Comparison of ENCODE assay signal across 8 cellular contexts in the genomic region with DNA sequence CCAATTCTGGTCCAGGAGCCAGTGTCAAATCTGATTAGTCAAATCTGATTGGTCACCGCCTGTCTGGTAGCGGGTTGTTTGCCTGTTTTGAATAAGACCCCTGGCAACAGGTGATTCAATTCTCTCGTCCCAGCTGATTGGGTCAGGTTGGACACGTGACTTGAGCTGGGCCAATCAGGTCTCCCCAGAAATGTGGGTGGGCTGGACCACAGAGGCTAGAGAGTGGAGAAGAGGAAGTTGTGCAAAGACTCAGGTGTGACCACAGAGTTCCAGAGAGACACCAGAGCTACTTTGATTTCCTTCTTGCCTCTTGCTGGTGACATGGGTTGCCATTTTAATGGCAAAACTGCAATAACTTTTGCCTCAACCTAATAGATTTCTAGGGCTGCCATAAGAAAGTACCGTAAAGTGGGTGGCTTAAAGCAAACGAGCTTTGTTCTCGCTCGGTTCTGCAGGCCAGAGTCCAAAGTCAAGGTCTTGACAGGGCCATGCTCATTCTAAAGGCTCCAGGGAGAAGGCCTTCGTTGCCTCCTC. TPM values are rescaled to one million over a fixed set of nuclear protein-coding genes. Genes with fewer than 3 reads are reported as not detected.
DNase-seq lines count a peak whose midpoint lies in the region; ATAC-seq, FAIRE-seq and TF ChIP-seq lines count a peak whose summit lies in the region.

No MANE protein-coding gene starts in this region.

- H3K23me2 ChIP-seq in H9 (ENCODE audit: insufficient read length, low read depth, low read length, poor library complexity, severe bottlenecking), result peaks cover 15% of the 10 kb centered on the region

- H2BK12ac ChIP-seq in H9 (ENCODE audit: insufficient read length, low read depth, low read length), result no peak overlapping the region

- no peak overlapping the region for H3T11ph ChIP-seq in H9 (ENCODE audit: low read length)

- H4K91ac ChIP-seq in H9 (ENCODE audit: insufficient read length, low read depth, low read length), result no peak overlapping the region

- no peak overlapping the region for H2AFZ ChIP-seq in H9 (ENCODE audit: low read length)

- H3K4me2 ChIP-seq in H9 (ENCODE audit: insufficient read depth, insufficient read length, low read length), result no peak overlapping the region

- peaks cover 18 to 21% of the 10 kb centered on the region in 2 experiments for H3K4me1 Mint-ChIP-seq in H9
- H3K4me1 Mint-ChIP-seq in central memory CD8-positive, alpha-beta T cell, result peaks cover 45% of the 10 kb centered on the region

- H3K14ac ChIP-seq in H9 (ENCODE audit: insufficient read depth, low read length), result no peak overlapping the region

- no peak overlapping the region for H2AK5ac ChIP-seq in H9 (ENCODE audit: insufficient read length, low read length)

- H3K79me1 ChIP-seq in H9 (ENCODE audit: insufficient read depth, low read depth, low read length, poor library complexity, severe bottlenecking), result no peaks in the 10 kb centered on the region

- intact Hi-C loops in pancreas (cut with DNase I), result no loop called here

- H4K20me1 ChIP-seq in H9 (ENCODE audit: control insufficient read depth, insufficient read depth, insufficient read length), result no peaks in the 10 kb centered on the region

- H3K27me3 ChIP-seq in H9 (ENCODE audit: insufficient read depth, low read length) (peaks cover 12% of the 10 kb centered on the region; the same call in 1 of the 2 replicates), pancreas (no peaks in the 10 kb centered on the region)

- H3K9me3 Mint-ChIP-seq in H9, result peaks cover 6 to 32% of the 10 kb centered on the region in 2 experiments
- no peaks in the 10 kb centered on the region for H3K9me3 Mint-ChIP-seq in central memory CD8-positive, alpha-beta T cell

- H3K4ac ChIP-seq in H9 (ENCODE audit: low read depth, low read length), result no peak overlapping the region

- H3K23ac ChIP-seq in H9 (ENCODE audit: insufficient read length, low read depth, low read length), result no peak overlapping the region

- DNase-seq in GM18507 (ENCODE audit: extremely low spot score, insufficient read length, low read depth), result peak; percentile 85
- peak; percentile 84 for DNase-seq in H9
- DNase-seq in LoVo (ENCODE audit: low spot score), result peak; percentile 80
- DNase-seq in activated CD4-positive, CD25-positive, alpha-beta regulatory T cell treated with anti-CD3 and anti-CD28 coated beads, Interleukin-2, amount 50 U/mL, for 72 hours, result peak; percentile 84
- DNase-seq in central memory CD8-positive, alpha-beta T cell (ENCODE audit: low spot score in 2 of 2), result peak; percentile 83 to 95
- peak in 1 of 6 donors; percentile 10 for DNase-seq in pancreas
- no peak for DNase-seq in middle frontal gyrus (ENCODE audit: extremely low spot score, low spot score)
- no peak for DNase-seq in globus pallidus (ENCODE audit: low spot score)

- H3K27me3 Mint-ChIP-seq in H9 (ENCODE audit: low read depth), result peaks cover 46% of the 10 kb centered on the region
- H3K27me3 Mint-ChIP-seq in central memory CD8-positive, alpha-beta T cell, result peaks cover 12% of the 10 kb centered on the region

- no peak overlapping the region for H2BK5ac ChIP-seq in H9 (ENCODE audit: insufficient read length, low read length)

- H2BK120ac ChIP-seq in H9 (ENCODE audit: low read depth, low read length, poor library complexity, severe bottlenecking), result no peak overlapping the region

- no peak overlapping the region for H3K18ac ChIP-seq in H9 (ENCODE audit: insufficient read length, low read depth, low read length)

- no peak overlapping the region for H3K4me3 Mint-ChIP-seq in H9
- H3K4me3 Mint-ChIP-seq in central memory CD8-positive, alpha-beta T cell, result peak overlapping the region; percentile 64

- TF ChIP-seq CTCF in H9 (conservative IDR thresholded peaks at IDR 0.05) (no peak), pancreas (IDR thresholded peaks at IDR 0.05) (no peak)

- no peak overlapping the region for H3K4me3 ChIP-seq in pancreas

- no peak overlapping the region for H3K56ac ChIP-seq in H9 (ENCODE audit: insufficient read length, low read depth, low read length)

- no peak overlapping the region for H4K8ac ChIP-seq in H9 (replicated peaks; ENCODE audit: insufficient read length, low read depth, low read length)

- no peak overlapping the region for H2BK15ac ChIP-seq in H9 (ENCODE audit: low read depth, low read length)

- FAIRE-seq in GM18507 (lab: Jason Lieb, UNC) (peak; percentile 100), pancreas (lab: Jason Lieb, UNC) (no peak)

- H3K9me3 ChIP-seq in H9 (ENCODE audit: control insufficient read depth, low read depth, low read length) (no peaks in the 10 kb centered on the region), pancreas (no peaks in the 10 kb centered on the region)

- no peaks in the 10 kb centered on the region for H3K79me2 ChIP-seq in H9 (ENCODE audit: insufficient read depth, low read length)

- peak overlapping the region in 1 of 3 experiments; percentile 82; a peak in 2 of 7 replicates for H3K27ac Mint-ChIP-seq in H9
- peak overlapping the region; percentile 74 for H3K27ac Mint-ChIP-seq in central memory CD8-positive, alpha-beta T cell (ENCODE audit: low read depth)

- ATAC-seq in central memory CD8-positive, alpha-beta T cell (replicated peaks; ENCODE audit: extremely low read depth, poor library complexity, severe bottlenecking), result peak; percentile 95
- peak in 3 of 4 donors; percentile 48 to 73 (median 56) for ATAC-seq in pancreas

- H3K9ac ChIP-seq in H9 (ENCODE audit: extremely low read depth, insufficient read length, low read length), result no peak overlapping the region

- H3K36me3 Mint-ChIP-seq in H9 (ENCODE audit: insufficient read depth in 1 of 3, low read depth in 3 of 3), result peaks cover 2 to 13% (median 12%) of the 10 kb centered on the region in 3 experiments; a peak in 6 of 7 replicates
- peaks cover 17% of the 10 kb centered on the region for H3K36me3 Mint-ChIP-seq in central memory CD8-positive, alpha-beta T cell (ENCODE audit: insufficient read depth)

- no peaks in the 10 kb centered on the region for H3K36me3 ChIP-seq in pancreas

- H2BK20ac ChIP-seq in H9 (ENCODE audit: low read depth, low read length, poor library complexity, severe bottlenecking), result no peak overlapping the region

- H3K4me1 ChIP-seq in H9 (ENCODE audit: insufficient read depth, low read length) (peaks cover 4% of the 10 kb centered on the region; the same call in 1 of the 2 replicates), pancreas (peaks cover 0 to 3% (median 0%) of the 10 kb centered on the region in 3 donors)

- no peak overlapping the region for H4K5ac ChIP-seq in H9 (ENCODE audit: insufficient read length, low read depth, low read length)

- no peak overlapping the region for H3K27ac ChIP-seq in H9 (ENCODE audit: insufficient read length, low read depth, low read length)
- no peak overlapping the region for H3K27ac ChIP-seq in pancreas

- WGBS in H9 (ENCODE audit: extremely low coverage, insufficient read length, low lambda C conversion rate), result no CpG with 5 or more reads among the region's 9 CpGs
- 82 to 91% methylated on average over 9 of the region's 9 CpGs for WGBS in pancreas, 2 donors

RNA-seq across cellular contexts. Expression of a gene that starts 5.4 kb away (rescaled TPM):
- total RNA-seq in H9 (2021) (1.9 and 2.1 TPM in 2 replicates), pancreas (1 to 10 TPM in 1 of 6 donors, under 1 TPM in 3, not detected in 2; 0.12 to 1.1 (median 0.20) TPM)
- polyA plus RNA-seq in pancreas, result not detected

RNA-seq across cellular contexts. Expression of a gene that starts 34.1 kb away (rescaled TPM):
- total RNA-seq in H9 (2021), result 19.5 and 20.3 TPM in 2 replicates
- 1 to 10 TPM; 1.1 to 5.5 (median 2.7) TPM for total RNA-seq in pancreas
- polyA plus RNA-seq in pancreas, result 1 to 10 TPM; 1.3 to 3.5 TPM

RNA-seq across cellular contexts. Expression of a gene that starts 54.6 kb away (rescaled TPM):
- total RNA-seq in H9 (2021) (2.4 TPM in 2 replicates), pancreas (1 to 10 TPM in 3 of 6 donors, under 1 TPM in 3; 0.51 to 3.2 (median 1.1) TPM)
- polyA plus RNA-seq in pancreas, result 1 to 10 TPM; 2.1 to 2.8 TPM

RNA-seq across cellular contexts. Expression of a gene that starts 54.7 kb away (rescaled TPM):
- total RNA-seq in H9 (2021) (1.2 and 1.3 TPM in 2 replicates), pancreas (under 1 TPM in 1 of 6 donors, not detected in 5; 0.16 TPM)
- polyA plus RNA-seq in pancreas, result not detected

Comparison
In these comparisons a context has a peak if more than half of its experiments do, and no peak if none do; other contexts are left out.
1. DNase-seq: peak in GM18507 (single experiment), H9 (single experiment), LoVo (single experiment), activated CD4-positive, CD25-positive, alpha-beta regulatory T cell treated with anti-CD3 and anti-CD28 coated beads, Interleukin-2, amount 50 U/mL, for 72 hours (single experiment) and central memory CD8-positive, alpha-beta T cell (2 of 2); none in middle frontal gyrus (single experiment) and globus pallidus (single experiment).